Comparison of ENCODE assay signal across 10 cellular contexts in genomic region chr12:12806784-12807516, GRCh38. TPM values are rescaled to one million over a fixed set of nuclear protein-coding genes. Genes with fewer than 3 reads are reported as not detected.
A peak's percentile ranks its signal among the peaks of the same experiment; 100 is the strongest.
DNase-seq lines count a peak whose midpoint lies in the region; ATAC-seq and TF ChIP-seq lines count a peak whose summit lies in the region.
"Had no signal": no experiment of that assay in that cellular context is flagged by ENCODE, and none has a peak within 500 bp of the region (broad histone marks: within the 10 kb centered on the region; RNA-seq: fewer than 3 reads in every experiment).

No MANE protein-coding gene starts in this region.

- H3K27ac ChIP-seq in subcutaneous abdominal adipose tissue (ENCODE audit: low read depth, low read length): peak overlapping the region; percentile 55
- H3K27ac ChIP-seq: SK-N-MC had no signal

- CTCF ChIA-PET in activated CD8-positive, alpha-beta T cell treated with anti-CD3 and anti-CD28 coated beads for 36 hours (lab: Charles Lee): interaction anchor here (11.5 kb wide), 1 partner anchor 19 kb away, joined by 108 read pairs; the partner anchor contains the start of gene APOLD1

- no peaks in the 10 kb centered on the region for H3K9me3 Mint-ChIP-seq in activated CD4-positive, alpha-beta T cell treated with anti-CD3 and anti-CD28 coated beads, Interleukin-2, amount 10 ng/mL, durations not matched to agents 24 days and 14 days
- H3K9me3 Mint-ChIP-seq in activated CD8-positive, alpha-beta T cell treated with anti-CD3 and anti-CD28 coated beads for 36 hours: no peaks in the 10 kb centered on the region

- POLR2A ChIA-PET in activated CD8-positive, alpha-beta T cell treated with anti-CD3 and anti-CD28 coated beads for 36 hours (lab: Charles Lee): interaction anchor here (0.6 kb wide), 2 partner anchors 15 to 1926 kb away, joined by 3 read pairs; no protein-coding TSS in a partner anchor

- no peaks in the 10 kb centered on the region for H3K27me3 Mint-ChIP-seq in activated CD4-positive, alpha-beta T cell treated with anti-CD3 and anti-CD28 coated beads, Interleukin-2, amount 10 ng/mL, durations not matched to agents 24 days and 14 days
- no peaks in the 10 kb centered on the region for H3K27me3 Mint-ChIP-seq in activated CD8-positive, alpha-beta T cell treated with anti-CD3 and anti-CD28 coated beads for 36 hours

- peak overlapping the region; percentile 18 for H3K4me3 Mint-ChIP-seq in activated CD4-positive, alpha-beta T cell treated with anti-CD3 and anti-CD28 coated beads, Interleukin-2, amount 10 ng/mL, durations not matched to agents 24 days and 14 days
- H3K4me3 Mint-ChIP-seq in activated CD8-positive, alpha-beta T cell treated with anti-CD3 and anti-CD28 coated beads for 36 hours: peak overlapping the region; percentile 13

- H3K9ac ChIP-seq in subcutaneous abdominal adipose tissue (ENCODE audit: low read length in 5 of 5): no peak overlapping the region

- no peak for DNase-seq in activated CD4-positive, alpha-beta T cell treated with anti-CD3 and anti-CD28 coated beads, Interleukin-2, amount 10 ng/mL, durations not matched to agents 24 days and 14 days
- DNase-seq in activated CD4-positive, alpha-beta T cell treated with anti-CD3 and anti-CD28 coated beads, Interleukin-2, amount 50 U/mL, for 1 hour: no peak
- DNase-seq in activated CD8-positive, alpha-beta T cell treated with anti-CD3 and anti-CD28 coated beads for 36 hours: no peak
- DNase-seq in iris pigment epithelial cell (ENCODE audit: low read depth) (peak; percentile 22), HuH-7.5 (ENCODE audit: low spot score) (no peak), NCI-H1105 treated with DMSO at 0.1 percent for 48 hours (lab: John Stamatoyannopoulos, UW) (no peak)
- no peak for DNase-seq in effector CD8-positive, alpha-beta T cell (lab: John Stamatoyannopoulos, UW)
- DNase-seq: ovary had no signal

- H3K27me3 ChIP-seq in subcutaneous abdominal adipose tissue (ENCODE audit: control insufficient read depth in 5 of 5, insufficient read depth in 4 of 5, low read length in 5 of 5): no peaks in the 10 kb centered on the region
- H3K27me3 ChIP-seq: ovary had no signal

- H3K4me3 ChIP-seq in subcutaneous abdominal adipose tissue (ENCODE audit: low read depth in 1 of 5, low read length in 5 of 5): no peak overlapping the region
- H3K4me3 ChIP-seq: ovary, SK-N-MC had no signal

- H3K27ac Mint-ChIP-seq in activated CD4-positive, alpha-beta T cell treated with anti-CD3 and anti-CD28 coated beads, Interleukin-2, amount 10 ng/mL, durations not matched to agents 24 days and 14 days: peak overlapping the region; percentile 88
- H3K27ac Mint-ChIP-seq in activated CD8-positive, alpha-beta T cell treated with anti-CD3 and anti-CD28 coated beads for 36 hours: peak overlapping the region; percentile 96

- no peak for ATAC-seq in activated CD8-positive, alpha-beta T cell treated with anti-CD3 and anti-CD28 coated beads for 36 hours

- H3K36me3 Mint-ChIP-seq in activated CD4-positive, alpha-beta T cell treated with anti-CD3 and anti-CD28 coated beads, Interleukin-2, amount 10 ng/mL, durations not matched to agents 24 days and 14 days (ENCODE audit: low read depth): peaks cover 2% of the 10 kb centered on the region
- H3K36me3 Mint-ChIP-seq in activated CD8-positive, alpha-beta T cell treated with anti-CD3 and anti-CD28 coated beads for 36 hours (ENCODE audit: low read depth): no peaks in the 10 kb centered on the region

- peaks cover 0 to 56% (median 26%) of the 10 kb centered on the region in 5 donors for H3K4me1 ChIP-seq in subcutaneous abdominal adipose tissue (ENCODE audit: control insufficient read depth in 5 of 5, insufficient read depth in 5 of 5, low read length in 5 of 5)

- TF ChIP-seq CTCF in activated CD8-positive, alpha-beta T cell treated with anti-CD3 and anti-CD28 coated beads for 36 hours (IDR thresholded peaks at IDR 0.05): no peak

- no peaks in the 10 kb centered on the region for H3K36me3 ChIP-seq in subcutaneous abdominal adipose tissue (ENCODE audit: control insufficient read depth in 5 of 5, insufficient read depth in 5 of 5, low read length in 5 of 5)
- H3K36me3 ChIP-seq: ovary had no signal

- H3K4me1 Mint-ChIP-seq in activated CD4-positive, alpha-beta T cell treated with anti-CD3 and anti-CD28 coated beads, Interleukin-2, amount 10 ng/mL, durations not matched to agents 24 days and 14 days: peaks cover 56% of the 10 kb centered on the region
- H3K4me1 Mint-ChIP-seq in activated CD8-positive, alpha-beta T cell treated with anti-CD3 and anti-CD28 coated beads for 36 hours (ENCODE audit: low read depth): peaks cover 56% of the 10 kb centered on the region

- intact Hi-C loops in activated CD4-positive, alpha-beta T cell treated with anti-CD3 and anti-CD28 coated beads, Interleukin-2, amount 10 ng/mL, durations not matched to agents 24 days and 14 days (cut with micrococcal nuclease): no loop called here
- intact Hi-C loops in activated CD8-positive, alpha-beta T cell treated with anti-CD3 and anti-CD28 coated beads for 36 hours (cut with micrococcal nuclease): no loop called here

- H3K9me3 ChIP-seq in subcutaneous abdominal adipose tissue (ENCODE audit: control insufficient read depth in 5 of 5, low read length in 5 of 5): no peaks in the 10 kb centered on the region
- H3K9me3 ChIP-seq: ovary had no signal

RNA-seq across cellular contexts. Expression of gene DDX47, which starts 6.2 kb away (rescaled TPM):
- 123 and 133 TPM in 2 replicates for total RNA-seq in activated CD4-positive, alpha-beta T cell treated with anti-CD3 and anti-CD28 coated beads, Interleukin-2, amount 10 ng/mL, durations not matched to agents 24 days and 14 days
- total RNA-seq in activated CD8-positive, alpha-beta T cell treated with anti-CD3 and anti-CD28 coated beads for 36 hours: 10 to 100 TPM; 86.0 to 96.9 TPM

RNA-seq across cellular contexts. Expression of gene APOLD1, which starts 21.5 kb away (rescaled TPM):
- total RNA-seq in activated CD4-positive, alpha-beta T cell treated with anti-CD3 and anti-CD28 coated beads, Interleukin-2, amount 10 ng/mL, durations not matched to agents 24 days and 14 days: 4.1 and 5.2 TPM in 2 replicates
- 1 to 10 TPM; 5.7 to 6.3 TPM for total RNA-seq in activated CD8-positive, alpha-beta T cell treated with anti-CD3 and anti-CD28 coated beads for 36 hours
